Comparison of ENCODE assay signal across 9 cellular contexts in genomic region chr4:26780524-26780923, GRCh38.
DNase-seq lines count a peak whose midpoint lies in the region; ATAC-seq and TF ChIP-seq lines count a peak whose summit lies in the region.
"Had no signal": no experiment of that assay in that cellular context is flagged by ENCODE, and none has a peak within 500 bp of the region (broad histone marks: within the 10 kb centered on the region; RNA-seq: fewer than 3 reads in every experiment).

No MANE protein-coding gene starts in this region.

- no peak for TF ChIP-seq CTCF in HEK293 (tag by site-specific recombination; IDR thresholded peaks at IDR 0.05)

- H3K4me1 ChIP-seq in HEK293 (ENCODE audit: control insufficient read depth, insufficient read depth, low read length): no peaks in the 10 kb centered on the region

- POLR2A ChIA-PET in HEK293 (lab: Yijun Ruan, JAX): no interaction called here

- peak; percentile 89 for ATAC-seq in GM18502 (IDR thresholded peaks at IDR 0.05; ENCODE audit: poor library complexity, unreplicated experiment)
- ATAC-seq in HG02588 (IDR thresholded peaks at IDR 0.05; ENCODE audit: unreplicated experiment): no peak

- CTCF ChIA-PET in HEK293 (lab: Yijun Ruan, JAX): no interaction called here

- no peaks in the 10 kb centered on the region for H3K9me3 ChIP-seq in HEK293 (ENCODE audit: control insufficient read depth, insufficient read depth, low read depth, low read length)
- H3K9me3 ChIP-seq: left ventricle myocardium inferior had no signal

- H3K4me3 ChIP-seq in HEK293 (ENCODE audit: low read depth, low read length): no peak overlapping the region
- H3K4me3 ChIP-seq: left ventricle myocardium inferior had no signal

- H3K27ac ChIP-seq in HEK293 (ENCODE audit: extremely low read depth, low read depth, low read length): no peak overlapping the region
- H3K27ac ChIP-seq: left ventricle myocardium inferior had no signal

- DNase-seq in LHCN-M2 (ENCODE audit: low read depth) (peak; percentile 89), iris pigment epithelial cell (ENCODE audit: low read depth) (peak; percentile 61), superior temporal gyrus (ENCODE audit: extremely low spot score) (no peak), NCI-H146 treated with DMSO at 0.1 percent for 48 hours (lab: John Stamatoyannopoulos, UW; ENCODE audit: unreplicated experiment) (no peak)
- DNase-seq in activated CD8-positive, alpha-beta memory T cell treated with anti-CD3 and anti-CD28 coated beads, Interleukin-2, amount 50 U/mL, for 48 hours: no peak
- DNase-seq: left ventricle myocardium inferior had no signal

- no peaks in the 10 kb centered on the region for H3K36me3 ChIP-seq in HEK293 (ENCODE audit: control insufficient read depth in 2 of 2, insufficient read depth in 1 of 2, low read length in 2 of 2)
- H3K36me3 ChIP-seq: left ventricle myocardium inferior had no signal

TF ChIP-seq in HEK293, 187 proteins besides CTCF, POLR2A, EP300 and RAD21:
- TF ChIP-seq SCRT2 (tag by site-specific recombination; IDR thresholded peaks at IDR 0.05) (peak; percentile 55), MYNN (tag by site-specific recombination; IDR thresholded peaks at IDR 0.05; ENCODE audit: borderline replicate concordance) (no peak)

Comparison
In these comparisons a context has a peak if more than half of its experiments do, and no peak if none do; other contexts are left out.
1. DNase-seq: peak in LHCN-M2 (single experiment) and iris pigment epithelial cell (single experiment); none in superior temporal gyrus (single experiment), NCI-H146 treated with DMSO at 0.1 percent for 48 hours (single experiment) and activated CD8-positive, alpha-beta memory T cell treated with anti-CD3 and anti-CD28 coated beads, Interleukin-2, amount 50 U/mL, for 48 hours (single experiment).